18 cellular contexts compared by ENCODE assay signal in the genomic region with DNA sequence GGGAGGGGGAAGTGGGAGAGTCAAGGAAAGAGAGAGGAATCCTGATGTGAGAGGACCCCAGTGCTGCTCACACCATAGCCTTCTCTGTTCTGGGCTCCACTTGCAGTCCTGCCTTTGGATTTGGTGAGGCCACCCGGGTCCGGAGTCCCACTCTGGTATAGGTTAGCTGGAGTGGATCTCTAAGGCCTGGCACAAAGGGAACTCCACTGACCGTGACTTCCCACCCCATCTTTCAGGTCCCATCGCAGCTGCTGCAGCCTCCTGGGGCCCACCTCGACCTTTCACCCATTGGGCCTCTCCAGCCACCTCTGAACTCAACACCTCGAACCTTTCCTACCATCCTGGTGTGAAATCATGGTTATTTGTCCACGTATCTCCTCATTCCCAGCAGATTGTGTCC.
DNase-seq lines count a peak whose midpoint lies in the region; ATAC-seq and TF ChIP-seq lines count a peak whose summit lies in the region.
"Had no signal": no experiment of that assay in that cellular context is flagged by ENCODE, and none has a peak within 500 bp of the region (broad histone marks: within the 10 kb centered on the region; RNA-seq: fewer than 3 reads in every experiment).

No MANE protein-coding gene starts in this region.

- CTCF ChIA-PET in activated CD4-positive, alpha-beta T cell treated with anti-CD3 and anti-CD28 coated beads, Interleukin-2, amount 10 ng/mL, durations not matched to agents 7 days and 5 days (lab: Charles Lee) = no interaction called here

- H3K9me3 Mint-ChIP-seq in natural killer cell treated with Interleukin-12 subunit alpha and Interleukin-12 subunit beta and Interleukin-15 and Interleukin-18, amount 100 ng/mL, for 72 hours = no peaks in the 10 kb centered on the region
- no peaks in the 10 kb centered on the region for H3K9me3 Mint-ChIP-seq in natural killer cell
- no peaks in the 10 kb centered on the region for H3K9me3 Mint-ChIP-seq in activated CD4-positive, alpha-beta T cell treated with anti-CD3 and anti-CD28 coated beads, Interleukin-2, amount 10 ng/mL, durations not matched to agents 7 days and 5 days
- H3K9me3 Mint-ChIP-seq: CD4-positive, alpha-beta memory T cell; HFFc6 had no signal

- no peak overlapping the region for H3K4me3 Mint-ChIP-seq in natural killer cell treated with Interleukin-12 subunit alpha and Interleukin-12 subunit beta and Interleukin-15 and Interleukin-18, amount 100 ng/mL, for 72 hours
- no peak overlapping the region for H3K4me3 Mint-ChIP-seq in natural killer cell
- no peak overlapping the region for H3K4me3 Mint-ChIP-seq in activated CD4-positive, alpha-beta T cell treated with anti-CD3 and anti-CD28 coated beads, Interleukin-2, amount 10 ng/mL, durations not matched to agents 7 days and 5 days
- H3K4me3 Mint-ChIP-seq: B cell; CD4-positive, alpha-beta memory T cell; HFFc6 had no signal

- peak; percentile 38 for DNase-seq in natural killer cell treated with Interleukin-12 subunit alpha and Interleukin-12 subunit beta and Interleukin-15 and Interleukin-18, amount 100 ng/mL, for 72 hours (ENCODE audit: low spot score)
- no peak for DNase-seq in natural killer cell
- DNase-seq in mesenteric fat pad (ENCODE audit: low spot score) = peak; percentile 64
- peak; percentile 27 for DNase-seq in spleen
- DNase-seq in GM20000 (ENCODE audit: low spot score) = no peak
- no peak for DNase-seq in cortex of kidney (lab: John Stamatoyannopoulos, UW)
- DNase-seq in activated CD4-positive, alpha-beta T cell treated with anti-CD3 and anti-CD28 coated beads, Interleukin-2, amount 10 ng/mL, durations not matched to agents 7 days and 5 days = no peak
- DNase-seq: C1 segment of cervical spinal cord; CD4-positive, alpha-beta memory T cell; DMS153; DMS79; GDM1; GOT3; H7; HFFc6 had no signal

- TF ChIP-seq POLR2A in spleen (IDR thresholded peaks at IDR 0.05) = no peak

- H3K9me3 ChIP-seq in spleen = no peaks in the 10 kb centered on the region

- no peaks in the 10 kb centered on the region for H3K4me1 Mint-ChIP-seq in natural killer cell treated with Interleukin-12 subunit alpha and Interleukin-12 subunit beta and Interleukin-15 and Interleukin-18, amount 100 ng/mL, for 72 hours (ENCODE audit: low read depth in 2 of 2)
- H3K4me1 Mint-ChIP-seq in natural killer cell = no peaks in the 10 kb centered on the region
- H3K4me1 Mint-ChIP-seq in activated CD4-positive, alpha-beta T cell treated with anti-CD3 and anti-CD28 coated beads, Interleukin-2, amount 10 ng/mL, durations not matched to agents 7 days and 5 days = no peaks in the 10 kb centered on the region
- H3K4me1 Mint-ChIP-seq: B cell; CD4-positive, alpha-beta memory T cell had no signal

- no peaks in the 10 kb centered on the region for H3K36me3 ChIP-seq in spleen

- H3K27me3 Mint-ChIP-seq in natural killer cell treated with Interleukin-12 subunit alpha and Interleukin-12 subunit beta and Interleukin-15 and Interleukin-18, amount 100 ng/mL, for 72 hours = peaks cover 0 to 6% of the 10 kb centered on the region in 2 donors
- H3K27me3 Mint-ChIP-seq in natural killer cell (ENCODE audit: low read depth in 2 of 2) = peaks cover 0 to 2% of the 10 kb centered on the region in 2 donors
- H3K27me3 Mint-ChIP-seq in activated CD4-positive, alpha-beta T cell treated with anti-CD3 and anti-CD28 coated beads, Interleukin-2, amount 10 ng/mL, durations not matched to agents 7 days and 5 days = peaks cover 4% of the 10 kb centered on the region

- no peaks in the 10 kb centered on the region for H3K4me1 ChIP-seq in spleen

- 69 to 81% (median 77%) methylated on average over 7 of the region's 7 CpGs for WGBS in spleen, 5 donors

- no peak for ATAC-seq in natural killer cell treated with Interleukin-12 subunit alpha and Interleukin-12 subunit beta and Interleukin-15 and Interleukin-18, amount 100 ng/mL, for 72 hours
- ATAC-seq in natural killer cell = no peak
- ATAC-seq: HCT116 had no signal

- TF ChIP-seq CTCF in natural killer cell (IDR thresholded peaks at IDR 0.05) = no peak
- no peak for TF ChIP-seq CTCF in spleen (IDR thresholded peaks at IDR 0.05 in 8 of 11, conservative IDR thresholded peaks at IDR 0.05 in 3 of 11)
- TF ChIP-seq CTCF in GM20000 (IDR thresholded peaks at IDR 0.05; ENCODE audit: extremely low read depth, missing control alignments) = no peak

- intact Hi-C loops in natural killer cell (cut with micrococcal nuclease) (no loop called here), spleen (cut with DNase I; ENCODE audit: low total_unique reads) (no loop called here)

- no peak overlapping the region for H3K27ac ChIP-seq in spleen
- H3K27ac ChIP-seq: HL-60 had no signal

- H3K36me3 Mint-ChIP-seq in natural killer cell treated with Interleukin-12 subunit alpha and Interleukin-12 subunit beta and Interleukin-15 and Interleukin-18, amount 100 ng/mL, for 72 hours = no peaks in the 10 kb centered on the region
- no peaks in the 10 kb centered on the region for H3K36me3 Mint-ChIP-seq in natural killer cell
- H3K36me3 Mint-ChIP-seq in activated CD4-positive, alpha-beta T cell treated with anti-CD3 and anti-CD28 coated beads, Interleukin-2, amount 10 ng/mL, durations not matched to agents 7 days and 5 days (ENCODE audit: low read depth) = no peaks in the 10 kb centered on the region
- H3K36me3 Mint-ChIP-seq: CD4-positive, alpha-beta memory T cell had no signal

- POLR2A ChIA-PET in activated CD4-positive, alpha-beta T cell treated with anti-CD3 and anti-CD28 coated beads, Interleukin-2, amount 10 ng/mL, durations not matched to agents 7 days and 5 days (lab: Charles Lee) = no interaction called here

- H3K27me3 ChIP-seq in spleen (replicated peaks in 1 of 7) = peaks cover 0 to 21% (median 0%) of the 10 kb centered on the region in 7 donors

- peak overlapping the region in 1 of 2 donors; percentile 20 for H3K27ac Mint-ChIP-seq in natural killer cell treated with Interleukin-12 subunit alpha and Interleukin-12 subunit beta and Interleukin-15 and Interleukin-18, amount 100 ng/mL, for 72 hours
- H3K27ac Mint-ChIP-seq in natural killer cell = no peak overlapping the region
- no peak overlapping the region for H3K27ac Mint-ChIP-seq in activated CD4-positive, alpha-beta T cell treated with anti-CD3 and anti-CD28 coated beads, Interleukin-2, amount 10 ng/mL, durations not matched to agents 7 days and 5 days
- H3K27ac Mint-ChIP-seq: B cell; CD4-positive, alpha-beta memory T cell; HFFc6 had no signal

- no peak overlapping the region for H3K4me3 ChIP-seq in spleen

Comparison
In these comparisons a context has a peak if more than half of its experiments do, and no peak if none do; other contexts are left out.
1. DNase-seq: peak in natural killer cell treated with Interleukin-12 subunit alpha and Interleukin-12 subunit beta and Interleukin-15 and Interleukin-18, amount 100 ng/mL, for 72 hours (single experiment), mesenteric fat pad (single experiment) and spleen (single experiment); none in natural killer cell (single experiment), GM20000 (single experiment), cortex of kidney (single experiment) and activated CD4-positive, alpha-beta T cell treated with anti-CD3 and anti-CD28 coated beads, Interleukin-2, amount 10 ng/mL, durations not matched to agents 7 days and 5 days (single experiment).